ENCODE assay signal across 8 cellular contexts in the genomic region with DNA sequence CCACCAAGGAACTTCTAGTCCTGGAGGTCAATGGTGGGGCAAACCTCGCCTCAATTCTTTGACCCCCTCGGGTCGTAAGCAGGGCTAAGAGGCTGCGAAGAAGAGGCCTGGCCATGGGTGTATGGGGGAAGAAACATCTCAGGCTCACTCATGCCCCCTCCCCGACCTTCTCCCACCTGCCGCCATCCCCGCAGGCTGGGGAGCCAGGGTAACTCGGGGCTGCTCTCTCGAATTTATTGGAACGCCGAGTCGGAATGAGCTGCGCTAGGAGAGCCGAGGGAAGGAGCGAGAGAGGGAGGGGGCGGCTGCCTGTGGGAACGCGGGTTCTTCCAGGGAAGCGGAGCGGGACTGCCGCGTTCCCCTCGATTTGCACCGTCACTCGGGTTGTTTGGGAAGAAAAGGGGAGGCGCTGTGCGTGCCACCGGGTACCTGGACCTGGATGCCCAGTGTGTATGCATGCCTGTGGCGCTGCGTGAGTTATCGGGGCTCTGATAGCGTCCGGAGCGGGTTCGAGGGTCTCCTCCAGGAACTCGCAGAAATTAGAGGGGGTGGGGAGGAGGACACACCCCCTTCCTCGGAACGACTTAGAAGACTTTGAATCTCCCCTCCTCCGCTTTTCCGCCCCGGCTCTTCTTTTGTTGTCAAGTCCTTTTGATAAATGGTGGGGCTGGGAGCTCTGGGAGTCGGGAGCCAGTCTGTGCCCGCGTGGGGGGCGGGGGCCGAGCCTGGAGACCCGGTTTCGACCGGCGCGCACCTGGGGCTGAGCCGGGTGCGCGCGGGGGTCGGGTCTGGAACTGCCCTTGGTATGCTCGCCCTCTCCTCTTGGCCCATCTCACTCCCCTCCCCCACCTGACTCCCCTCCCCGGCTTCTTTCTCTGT. TPM values are rescaled to one million over a fixed set of nuclear protein-coding genes. Genes with fewer than 3 reads are reported as not detected.
A peak's percentile ranks its signal among the peaks of the same experiment; 100 is the strongest.
DNase-seq lines count a peak whose midpoint lies in the region; ATAC-seq and TF ChIP-seq lines count a peak whose summit lies in the region.

No MANE protein-coding gene starts in this region.

- CTCF ChIA-PET in PC-9 (lab: Charles Lee) = no interaction called here

- no peak for ATAC-seq in HG03135 (IDR thresholded peaks at IDR 0.05; ENCODE audit: unreplicated experiment)

- peaks cover 31% of the 10 kb centered on the region for H3F3A ChIP-seq in PC-9 (ENCODE audit: insufficient read depth, low read depth)

- H3K27ac ChIP-seq in PC-9 = peak overlapping the region; percentile 90
- peak overlapping the region; percentile 97 to 98 for H3K27ac ChIP-seq in uterus

- TF ChIP-seq POLR2A in uterus (IDR thresholded peaks at IDR 0.05) = no peak

- peak overlapping the region; percentile 84 for H2AFZ ChIP-seq in PC-9

- peak overlapping the region; percentile 84 for H3K4me3 ChIP-seq in PC-9
- peak overlapping the region; percentile 10 for H3K4me3 ChIP-seq in mononuclear cell (ENCODE audit: low read length)
- peak overlapping the region; percentile 81 to 82 for H3K4me3 ChIP-seq in uterus

- H3K27me3 ChIP-seq in PC-9 (ENCODE audit: insufficient read depth, low read depth) (no peaks in the 10 kb centered on the region), mononuclear cell (ENCODE audit: insufficient read depth, low read length) (peaks cover 54% of the 10 kb centered on the region), uterus (no peaks in the 10 kb centered on the region)

- H3K9me3 ChIP-seq in PC-9 (ENCODE audit: insufficient read depth, low read depth) (no peaks in the 10 kb centered on the region), mononuclear cell (ENCODE audit: low read depth, low read length) (no peaks in the 10 kb centered on the region), uterus (no peaks in the 10 kb centered on the region)

- H4K20me1 ChIP-seq in PC-9 (ENCODE audit: insufficient read depth) = peaks cover 5% of the 10 kb centered on the region

- peaks cover 86% of the 10 kb centered on the region for H3K79me2 ChIP-seq in PC-9 (ENCODE audit: low read depth)

- peak; percentile 25 for DNase-seq in A172 (ENCODE audit: low spot score)
- peak; percentile 39 for DNase-seq in ELR (ENCODE audit: low read depth)
- DNase-seq in PC-9 = peak; percentile 20 to 52
- DNase-seq in ecto neural progenitor cell (ENCODE audit: low spot score) = peak; percentile 82
- peak; percentile 55 to 63 for DNase-seq in uterus
- no peak for DNase-seq in KG1 (lab: John Stamatoyannopoulos, UW)

- TF ChIP-seq CTCF in PC-9 (conservative IDR thresholded peaks at IDR 0.05) (no peak; the same call in 1 of the 2 replicates), uterus (IDR thresholded peaks at IDR 0.05) (no peak)

- no TSS peak for BruUV-seq in PC-9 (replicated peaks; lab: Mats Ljungman, UMichigan)

- POLR2A ChIA-PET in PC-9 (lab: Charles Lee; ENCODE audit: unreplicated experiment) = no interaction called here

- H3K4me1 ChIP-seq in PC-9 (replicated peaks; ENCODE audit: insufficient read depth) = peaks cover 8% of the 10 kb centered on the region
- H3K4me1 ChIP-seq in mononuclear cell (ENCODE audit: insufficient read depth, low read length) = peaks cover 65% of the 10 kb centered on the region
- H3K4me1 ChIP-seq in uterus = peaks cover 0 to 7% of the 10 kb centered on the region in 2 donors

- no peaks in the 10 kb centered on the region for H3K9me2 ChIP-seq in PC-9 (ENCODE audit: insufficient read depth)

- H3K36me3 ChIP-seq in PC-9 (ENCODE audit: low read depth) (peaks cover 5% of the 10 kb centered on the region; the same call in 1 of the 2 replicates), uterus (no peaks in the 10 kb centered on the region)

- H3K4me2 ChIP-seq in PC-9 = peak overlapping the region; percentile 88

- intact Hi-C loops in PC-9 (cut with micrococcal nuclease; ENCODE audit: unreplicated experiment) (loop anchor here (2.0 to 10.0 kb wide), 4 partner anchors 521 to 1711 kb away; no protein-coding TSS in a partner anchor), uterus (cut with DNase I; ENCODE audit: low total_unique reads) (no loop called here)

RNA-seq across cellular contexts. Expression of a gene that starts 1.8 kb away (rescaled TPM):
- total RNA-seq in A172 (2014; rRNA removed; shearing (Covaris generic)) = 8.8 and 10.6 TPM in 2 replicates
- 1.4 and 1.5 TPM in 2 replicates for total RNA-seq in PC-9 (2021)
- total RNA-seq in mononuclear cell = 4.7 TPM
- 10 to 100 TPM; 12.1 to 99.4 (median 26.0) TPM for total RNA-seq in uterus

RNA-seq across cellular contexts. Expression of a gene that starts 28.0 kb away (rescaled TPM):
- 0.07 TPM in 1 of 2 replicates, not detected in the other for total RNA-seq in A172 (2014; rRNA removed; shearing (Covaris generic))
- total RNA-seq in PC-9 (2021) (not detected in 2 replicates), mononuclear cell (7.6 TPM), uterus (10 to 100 TPM in 1 of 4 donors, 1 to 10 TPM in 3; 1.5 to 15.7 (median 4.6) TPM)

Comparison
In these comparisons a context has a peak if more than half of its experiments do, and no peak if none do; other contexts are left out.
1. H3K4me3 ChIP-seq: peak in every context shown above with its lines; median percentile 84 in PC-9; 82 in uterus; 10 in mononuclear cell.